Comparison of ENCODE assay signal across 8 cellular contexts in genomic region chrX:101932249-101932570, GRCh38. TPM values are rescaled to one million over a fixed set of nuclear protein-coding genes. Genes with fewer than 3 reads are reported as not detected.
DNase-seq lines count a peak whose midpoint lies in the region; TF ChIP-seq lines count a peak whose summit lies in the region.

No MANE protein-coding gene starts in this region.

- H3K9ac ChIP-seq in MM.1S (ENCODE audit: low read length) (no peak overlapping the region), trophoblast cell (ENCODE audit: low read length) (no peak overlapping the region)

- H3K9me3 ChIP-seq in CD4-positive, alpha-beta memory T cell (ENCODE audit: control insufficient read depth in 1 of 2, low read length in 2 of 2) = no peaks in the 10 kb centered on the region
- H3K9me3 ChIP-seq in MM.1S (replicated peaks; ENCODE audit: insufficient read depth, low read length) (no peaks in the 10 kb centered on the region), trophoblast cell (ENCODE audit: insufficient read depth, low read depth, low read length) (no peaks in the 10 kb centered on the region)
- H3K9me3 ChIP-seq in effector memory CD4-positive, alpha-beta T cell (ENCODE audit: control insufficient read depth, low read length) = no peaks in the 10 kb centered on the region

- no peak overlapping the region for H3K4ac ChIP-seq in trophoblast cell (ENCODE audit: low read depth, low read length)

- peak overlapping the region; percentile 66 for H3K27ac ChIP-seq in CD4-positive, alpha-beta memory T cell (ENCODE audit: low read depth, low read length)
- H3K27ac ChIP-seq in MM.1S (ENCODE audit: low read length) (no peak overlapping the region; the same call in 1 of the 2 replicates), trophoblast cell (ENCODE audit: low read depth, low read length) (no peak overlapping the region)
- peak overlapping the region; percentile 77 for H3K27ac ChIP-seq in effector memory CD4-positive, alpha-beta T cell (ENCODE audit: insufficient read depth, low read length, poor library complexity, severe bottlenecking)

- no peaks in the 10 kb centered on the region for H3K9me2 ChIP-seq in MM.1S (replicated peaks; ENCODE audit: insufficient read depth, low read length)

- intact Hi-C loops in CD4-positive, alpha-beta memory T cell (cut with micrococcal nuclease) = loop anchor here (5.0 to 10.0 kb wide), 2 partner anchors 540 to 1753 kb away; partner anchors contain the start of genes MORF4L2 and RPL36A

- no peak for DNase-seq in CD4-positive, alpha-beta memory T cell
- no peak for DNase-seq in MM.1S
- DNase-seq in effector memory CD4-positive, alpha-beta T cell = no peak
- no peak for DNase-seq in trophoblast cell
- no peak for DNase-seq in NK-92 (lab: John Stamatoyannopoulos, UW; ENCODE audit: unreplicated experiment)
- DNase-seq in activated effector memory CD4-positive, alpha-beta T cell treated with Interleukin-2 at 50 U/mL for 16 hours = no peak
- DNase-seq in NCI-H82 treated with DMSO at 0.1 percent for 48 hours (lab: John Stamatoyannopoulos, UW; ENCODE audit: unreplicated experiment) = no peak
- DNase-seq in kidney glomerular epithelial cell (lab: John Stamatoyannopoulos, UW) = no peak

- H4K91ac ChIP-seq in trophoblast cell (ENCODE audit: low read depth, low read length) = no peak overlapping the region

- no peaks in the 10 kb centered on the region for H3K27me3 ChIP-seq in CD4-positive, alpha-beta memory T cell (ENCODE audit: insufficient read depth, low read length)
- no peaks in the 10 kb centered on the region for H3K27me3 ChIP-seq in MM.1S (replicated peaks; ENCODE audit: insufficient read depth, low read length)
- no peaks in the 10 kb centered on the region for H3K27me3 ChIP-seq in effector memory CD4-positive, alpha-beta T cell (replicated peaks; ENCODE audit: control insufficient read depth, insufficient read depth, low read length, poor library complexity, severe bottlenecking)
- H3K27me3 ChIP-seq in trophoblast cell (ENCODE audit: insufficient read depth, low read length) = no peaks in the 10 kb centered on the region

- H3F3A ChIP-seq in MM.1S (ENCODE audit: insufficient read depth, low read length) = no peaks in the 10 kb centered on the region

- H3K27ac Mint-ChIP-seq in CD4-positive, alpha-beta memory T cell = peak overlapping the region; percentile 94 to 99 (median 95)

- H2BK120ac ChIP-seq in trophoblast cell (ENCODE audit: insufficient read depth, low read length, poor library complexity) = no peak overlapping the region

- peaks cover 6 to 18% (median 16%) of the 10 kb centered on the region in 4 donors for H3K4me1 Mint-ChIP-seq in CD4-positive, alpha-beta memory T cell

- H3K79me2 ChIP-seq in MM.1S (ENCODE audit: low read length) (no peaks in the 10 kb centered on the region), trophoblast cell (ENCODE audit: control insufficient read depth, insufficient read depth, low read length, poor library complexity) (no peaks in the 10 kb centered on the region)

- TF ChIP-seq CTCF in MM.1S (IDR thresholded peaks at IDR 0.05; ENCODE audit: low read length) = no peak

- no peak overlapping the region for H4K8ac ChIP-seq in trophoblast cell (ENCODE audit: low read depth, low read length)

- WGBS in trophoblast cell (ENCODE audit: extremely low coverage, insufficient coverage, insufficient read length) = no CpG with 5 or more reads among the region's 8 CpGs

- H4K20me1 ChIP-seq in MM.1S (ENCODE audit: insufficient read depth, low read length) = no peaks in the 10 kb centered on the region

- no peaks in the 10 kb centered on the region for H3K79me1 ChIP-seq in trophoblast cell (ENCODE audit: low read length)

- H3K14ac ChIP-seq in trophoblast cell (ENCODE audit: low read length) = no peak overlapping the region

- peaks cover 8% of the 10 kb centered on the region for H3K4me1 ChIP-seq in CD4-positive, alpha-beta memory T cell (ENCODE audit: insufficient read depth, low read length)
- H3K4me1 ChIP-seq in MM.1S (ENCODE audit: low read length) = no peaks in the 10 kb centered on the region
- no peaks in the 10 kb centered on the region for H3K4me1 ChIP-seq in effector memory CD4-positive, alpha-beta T cell (ENCODE audit: control insufficient read depth, insufficient read depth, low read length, poor library complexity, severe bottlenecking)
- no peaks in the 10 kb centered on the region for H3K4me1 ChIP-seq in trophoblast cell (ENCODE audit: control insufficient read depth in 1 of 2, insufficient read depth in 2 of 2, low read length in 2 of 2)

- H2AK5ac ChIP-seq in trophoblast cell (ENCODE audit: low read length) = no peak overlapping the region

- no peak overlapping the region for H3K23ac ChIP-seq in trophoblast cell (ENCODE audit: low read length)

- H2BK5ac ChIP-seq in trophoblast cell (ENCODE audit: low read depth, low read length, poor library complexity) = no peak overlapping the region

- no peaks in the 10 kb centered on the region for H3K36me3 ChIP-seq in CD4-positive, alpha-beta memory T cell (ENCODE audit: insufficient read depth, low read length)
- H3K36me3 ChIP-seq in MM.1S (replicated peaks; ENCODE audit: insufficient read depth, low read length) = no peaks in the 10 kb centered on the region
- no peaks in the 10 kb centered on the region for H3K36me3 ChIP-seq in effector memory CD4-positive, alpha-beta T cell (ENCODE audit: control insufficient read depth, insufficient read depth, low read length)
- H3K36me3 ChIP-seq in trophoblast cell (ENCODE audit: control insufficient read depth in 1 of 2, insufficient read depth in 2 of 2, low read length in 2 of 2) = no peaks in the 10 kb centered on the region

- H3K4me2 ChIP-seq in MM.1S (ENCODE audit: low read depth, low read length) = no peak overlapping the region
- H3K4me2 ChIP-seq in trophoblast cell (ENCODE audit: low read length) = peak overlapping the region; percentile 71

- H2AFZ ChIP-seq in MM.1S (ENCODE audit: low read length) = peak overlapping the region; percentile 42; the same call in 1 of the 2 replicates
- H2AFZ ChIP-seq in trophoblast cell (ENCODE audit: insufficient read depth, low read length, poor library complexity) = no peak overlapping the region

- H3K36me3 Mint-ChIP-seq in CD4-positive, alpha-beta memory T cell = peaks cover 0 to 2% of the 10 kb centered on the region in 2 donors

- peak overlapping the region; percentile 79 to 92 (median 86) for H3K4me3 Mint-ChIP-seq in CD4-positive, alpha-beta memory T cell

- no peak overlapping the region for H3K18ac ChIP-seq in trophoblast cell (ENCODE audit: low read length)

- H3K4me3 ChIP-seq in CD4-positive, alpha-beta memory T cell (ENCODE audit: low read length in 2 of 2) = peak overlapping the region in 1 of 2 donors; percentile 45
- H3K4me3 ChIP-seq in MM.1S (ENCODE audit: low read length) (no peak overlapping the region), trophoblast cell (ENCODE audit: low read depth, low read length) (peak overlapping the region; percentile 71)
- H3K4me3 ChIP-seq in effector memory CD4-positive, alpha-beta T cell (ENCODE audit: insufficient read depth, low read depth, low read length, poor library complexity, severe bottlenecking) = peak overlapping the region; percentile 53

- POLR2A ChIA-PET in CD4-positive, alpha-beta memory T cell (lab: Charles Lee; ENCODE audit: partially characterized antibody) = interaction anchor here (0.6 to 2.9 kb wide), 19 partner anchors 10 to 1755 kb away, joined by 3 to 18 read pairs (median 4); partner anchors contain the start of genes ARMCX5, ARMCX6, BEX5 and CENPI

- H3K27me3 Mint-ChIP-seq in CD4-positive, alpha-beta memory T cell = peaks cover 0 to 2% of the 10 kb centered on the region in 2 donors

- peaks cover 0 to 2% (median 0%) of the 10 kb centered on the region in 8 donors for H3K9me3 Mint-ChIP-seq in CD4-positive, alpha-beta memory T cell

- no peak overlapping the region for H2BK12ac ChIP-seq in trophoblast cell (ENCODE audit: low read length)

- H4K12ac ChIP-seq in trophoblast cell (ENCODE audit: low read depth, low read length) = no peak overlapping the region

- CTCF ChIA-PET in CD4-positive, alpha-beta memory T cell (lab: Charles Lee; ENCODE audit: partially characterized antibody) = interaction anchor here (0.7 to 1.2 kb wide), 3 partner anchors 9 to 866 kb away, joined by 3 to 8 read pairs (median 3); no protein-coding TSS in a partner anchor

RNA-seq across cellular contexts. Expression of gene ZMAT1, which starts 0.4 kb away (rescaled TPM):
- 10 to 100 TPM; 39.1 to 40.0 TPM for total RNA-seq in CD4-positive, alpha-beta memory T cell
- 1 to 10 TPM; 1.7 to 3.2 TPM for polyA plus RNA-seq in CD4-positive, alpha-beta memory T cell
- polyA plus RNA-seq in trophoblast cell (2013) = 0.23 and 0.25 TPM in 2 replicates

Comparison
In these comparisons a context has a peak if more than half of its experiments do, and no peak if none do; other contexts are left out.
1. H3K27ac ChIP-seq: peak in CD4-positive, alpha-beta memory T cell (single experiment) and effector memory CD4-positive, alpha-beta T cell (single experiment); none in MM.1S (single experiment) and trophoblast cell (single experiment).